Comparison of ENCODE assay signal across 18 cellular contexts in the genomic region with DNA sequence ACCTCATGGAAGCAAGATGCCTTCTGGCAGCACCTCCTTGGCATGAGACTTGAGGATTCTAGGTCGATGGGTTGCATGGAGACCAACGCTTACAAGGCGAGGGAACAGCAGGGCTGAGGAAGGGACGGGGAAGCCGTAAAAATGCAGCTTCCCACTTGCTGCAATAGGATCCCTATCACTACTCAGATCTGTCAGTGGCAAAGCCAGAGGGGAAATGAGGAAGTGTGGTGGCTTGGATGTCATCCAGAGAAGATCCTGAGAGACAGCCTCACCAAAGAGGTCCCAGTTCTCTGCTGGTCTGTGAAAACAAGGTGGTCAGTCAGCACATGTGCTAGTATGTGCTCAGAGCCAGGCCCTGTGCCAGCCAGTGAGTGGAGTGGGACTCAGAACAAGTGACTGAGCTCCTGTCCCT. TPM values are rescaled to one million over a fixed set of nuclear protein-coding genes. Genes with fewer than 3 reads are reported as not detected.
DNase-seq lines count a peak whose midpoint lies in the region; ATAC-seq and TF ChIP-seq lines count a peak whose summit lies in the region.
"Had no signal": no experiment of that assay in that cellular context is flagged by ENCODE, and none has a peak within 500 bp of the region (broad histone marks: within the 10 kb centered on the region; RNA-seq: fewer than 3 reads in every experiment).

No MANE protein-coding gene starts in this region.

- TF ChIP-seq EP300 in esophagus muscularis mucosa (IDR thresholded peaks at IDR 0.05), result no peak
- TF ChIP-seq EP300 in upper lobe of left lung (IDR thresholded peaks at IDR 0.05), result no peak

- H3K4me1 Mint-ChIP-seq in osteocyte (ENCODE audit: unreplicated experiment), result no peaks in the 10 kb centered on the region
- H3K4me1 Mint-ChIP-seq: GM23338; nephron; stimulated activated effector memory CD8-positive, alpha-beta T cell treated with anti-CD3 and anti-CD28 coated beads, Interleukin-12 subunit alpha, Interleukin-12 subunit beta, amount 100 ng/mL, for 72 hours had no signal

- H3K27me3 ChIP-seq in esophagus muscularis mucosa, result no peaks in the 10 kb centered on the region
- no peaks in the 10 kb centered on the region for H3K27me3 ChIP-seq in upper lobe of left lung
- no peaks in the 10 kb centered on the region for H3K27me3 ChIP-seq in heart right ventricle
- H3K27me3 ChIP-seq: vagina had no signal

- TF ChIP-seq POLR2A in NB4 (IDR thresholded peaks at IDR 0.05; ENCODE audit: extremely low read depth, insufficient read length) (no peak), esophagus muscularis mucosa (IDR thresholded peaks at IDR 0.05; ENCODE audit: low read depth) (no peak), upper lobe of left lung (IDR thresholded peaks at IDR 0.05) (no peak)

- H3K9me3 Mint-ChIP-seq in osteocyte (ENCODE audit: unreplicated experiment), result no peaks in the 10 kb centered on the region
- H3K9me3 Mint-ChIP-seq: activated T-cell treated with anti-CD3 and anti-CD28 coated beads, Interleukin-2, amount 50 U/mL, for 4 hours; CD14-positive monocyte; GM23338; nephron; stimulated activated effector memory CD8-positive, alpha-beta T cell treated with anti-CD3 and anti-CD28 coated beads, Interleukin-12 subunit alpha, Interleukin-12 subunit beta, amount 100 ng/mL, for 72 hours had no signal

- intact Hi-C loops in esophagus muscularis mucosa (cut with DNase I), result no loop called here
- intact Hi-C loops in heart right ventricle (cut with DNase I), result loop anchor here in 3 of 10 donors (5.0 to 10.0 kb wide), 2 partner anchors 79 to 206 kb away; no protein-coding TSS in a partner anchor

- WGBS in esophagus muscularis mucosa, result 86% methylated on average over 5 of the region's 5 CpGs
- 49 to 51% methylated on average over 5 of the region's 5 CpGs for WGBS in upper lobe of left lung, 2 donors
- WGBS in heart right ventricle, 2 donors, result 53 to 78% methylated on average over 5 of the region's 5 CpGs

- no peaks in the 10 kb centered on the region for H3K27me3 Mint-ChIP-seq in osteocyte (ENCODE audit: unreplicated experiment)

- no peak for ATAC-seq in upper lobe of left lung (ENCODE audit: low FRiP score in 2 of 2)
- no peak for ATAC-seq in heart right ventricle
- ATAC-seq: activated T-cell treated with anti-CD3 and anti-CD28 coated beads, Interleukin-2, amount 50 U/mL, for 4 hours; GM23338; left ventricle myocardium superior; right cardiac atrium; stimulated activated effector memory CD8-positive, alpha-beta T cell treated with anti-CD3 and anti-CD28 coated beads, Interleukin-12 subunit alpha, Interleukin-12 subunit beta, amount 100 ng/mL, for 72 hours had no signal

- DNase-seq in EL (peak; percentile 75), NB4 (ENCODE audit: low read depth) (peak; percentile 69), caudate nucleus (lab: John Stamatoyannopoulos, UW) (peak in 15 of 61 donors; percentile 17 to 60 (median 41)), osteocyte (ENCODE audit: extremely low spot score, unreplicated experiment) (peak; percentile 63), esophagus muscularis mucosa (ENCODE audit: extremely low spot score) (no peak), upper lobe of left lung (no peak), heart right ventricle (no peak)
- DNase-seq in activated CD4-positive, CD25-positive, alpha-beta regulatory T cell (lab: John Stamatoyannopoulos, UW), result no peak
- DNase-seq: activated CD4-positive, alpha-beta T cell treated with anti-CD3 and anti-CD28 coated beads for 4 hours; activated T-cell treated with anti-CD3 and anti-CD28 coated beads, Interleukin-2, amount 50 U/mL, for 4 hours; stimulated activated CD4-positive, alpha-beta T cell treated with anti-CD3 and anti-CD28 coated beads, Interleukin-4, amount 100 ng/mL, for 24 hours had no signal

- H3K27ac ChIP-seq in caudate nucleus (ENCODE audit: low read depth, low read length) (peak overlapping the region; percentile 91), esophagus muscularis mucosa (replicated peaks in 1 of 4) (peak overlapping the region in 1 of 4 donors; percentile 19), upper lobe of left lung (no peak overlapping the region), heart right ventricle (no peak overlapping the region)
- H3K27ac ChIP-seq: vagina had no signal

- H3K36me3 Mint-ChIP-seq in osteocyte (ENCODE audit: unreplicated experiment), result peaks cover 65% of the 10 kb centered on the region

- H3K4me3 Mint-ChIP-seq in osteocyte (ENCODE audit: unreplicated experiment), result no peak overlapping the region
- H3K4me3 Mint-ChIP-seq: activated T-cell treated with anti-CD3 and anti-CD28 coated beads, Interleukin-2, amount 50 U/mL, for 4 hours; GM23338; nephron; stimulated activated effector memory CD8-positive, alpha-beta T cell treated with anti-CD3 and anti-CD28 coated beads, Interleukin-12 subunit alpha, Interleukin-12 subunit beta, amount 100 ng/mL, for 72 hours had no signal

- H3K36me3 ChIP-seq in esophagus muscularis mucosa (peaks cover 7 to 79% (median 64%) of the 10 kb centered on the region in 4 donors), upper lobe of left lung (peaks cover 0 to 74% (median 52%) of the 10 kb centered on the region in 4 donors), heart right ventricle (peaks cover 0 to 95% (median 56%) of the 10 kb centered on the region in 9 donors)

- H3K4me3 ChIP-seq in NB4 (ENCODE audit: low read depth, low read length), result no peak overlapping the region
- H3K4me3 ChIP-seq in esophagus muscularis mucosa, result no peak overlapping the region
- H3K4me3 ChIP-seq in upper lobe of left lung, result no peak overlapping the region
- no peak overlapping the region for H3K4me3 ChIP-seq in heart right ventricle
- H3K4me3 ChIP-seq: GM23338, vagina had no signal

- no peaks in the 10 kb centered on the region for H3K9me3 ChIP-seq in esophagus muscularis mucosa
- no peaks in the 10 kb centered on the region for H3K9me3 ChIP-seq in upper lobe of left lung
- H3K9me3 ChIP-seq in heart right ventricle, result no peaks in the 10 kb centered on the region
- H3K9me3 ChIP-seq: vagina had no signal

- no peak for TF ChIP-seq CTCF in NB4 (IDR thresholded peaks at IDR 0.05; ENCODE audit: low read depth, low read length)
- TF ChIP-seq CTCF in osteocyte (IDR thresholded peaks at IDR 0.05), result no peak
- TF ChIP-seq CTCF in esophagus muscularis mucosa (IDR thresholded peaks at IDR 0.05), result no peak
- no peak for TF ChIP-seq CTCF in upper lobe of left lung (IDR thresholded peaks at IDR 0.05)
- no peak for TF ChIP-seq CTCF in heart right ventricle (IDR thresholded peaks at IDR 0.05)

- H3K27ac Mint-ChIP-seq in osteocyte (ENCODE audit: unreplicated experiment), result no peak overlapping the region
- H3K27ac Mint-ChIP-seq: GM23338; nephron; stimulated activated effector memory CD8-positive, alpha-beta T cell treated with anti-CD3 and anti-CD28 coated beads, Interleukin-12 subunit alpha, Interleukin-12 subunit beta, amount 100 ng/mL, for 72 hours had no signal

- H3K4me1 ChIP-seq in esophagus muscularis mucosa, result peaks cover 0 to 7% (median 0%) of the 10 kb centered on the region in 4 donors
- no peaks in the 10 kb centered on the region for H3K4me1 ChIP-seq in upper lobe of left lung
- peaks cover 0 to 8% (median 2%) of the 10 kb centered on the region in 9 donors for H3K4me1 ChIP-seq in heart right ventricle
- H3K4me1 ChIP-seq: vagina had no signal

RNA-seq across cellular contexts. Expression of a gene that starts 22.2 kb away (rescaled TPM):
- total RNA-seq in osteocyte (5.7 and 7.9 TPM in 2 replicates), esophagus muscularis mucosa (1 to 10 TPM; 2.2 to 4.2 (median 2.6) TPM), upper lobe of left lung (10 to 100 TPM in 4 of 6 donors, 1 to 10 TPM in 2; 8.3 to 58.7 (median 10.6) TPM), heart right ventricle (1 to 10 TPM in 7 of 10 donors, under 1 TPM in 3; 0.36 to 1.7 (median 1.1) TPM)
- polyA plus RNA-seq in heart right ventricle, result 1 to 10 TPM; 1.7 to 2.8 TPM

RNA-seq across cellular contexts. Expression of a gene that starts 55.1 kb away (rescaled TPM):
- total RNA-seq in osteocyte (not detected in 2 replicates), esophagus muscularis mucosa (not detected), upper lobe of left lung (10 to 100 TPM in 1 of 6 donors, 1 to 10 TPM in 5; 3.0 to 29.3 (median 5.7) TPM), heart right ventricle (not detected)
- not detected for polyA plus RNA-seq in heart right ventricle
- total RNA-seq: activated T-cell treated with anti-CD3 and anti-CD28 coated beads, Interleukin-2, amount 50 U/mL, for 4 hours; left ventricle myocardium superior; right cardiac atrium; vagina had no signal
- polyA plus RNA-seq: CD14-positive monocyte, right cardiac atrium had no signal

Comparison
In these comparisons a context has a peak if more than half of its experiments do, and no peak if none do; other contexts are left out.
1. DNase-seq: peak in EL (single experiment), NB4 (single experiment) and osteocyte (single experiment); none in esophagus muscularis mucosa (single experiment), upper lobe of left lung (0 of 2), heart right ventricle (0 of 2) and activated CD4-positive, CD25-positive, alpha-beta regulatory T cell (0 of 4).